Comparison of ENCODE assay signal across 11 cellular contexts in genomic region chr1:54804471-54805132, GRCh38. TPM values are rescaled to one million over a fixed set of nuclear protein-coding genes. Genes with fewer than 3 reads are reported as not detected.
DNase-seq lines count a peak whose midpoint lies in the region; ATAC-seq lines count a peak whose summit lies in the region.
"Had no signal": no experiment of that assay in that cellular context is flagged by ENCODE, and none has a peak within 500 bp of the region (broad histone marks: within the 10 kb centered on the region; RNA-seq: fewer than 3 reads in every experiment).

No MANE protein-coding gene starts in this region.

- peak overlapping the region; percentile 29 to 53 for H3K27ac Mint-ChIP-seq in activated naive CD4-positive, alpha-beta T cell treated with anti-CD3 and anti-CD28 coated beads, Interleukin-2, amount 50 U/mL, for 72 hours

- H3K27ac ChIP-seq in mucosa of rectum (ENCODE audit: low read depth in 2 of 2, low read length in 2 of 2): peak overlapping the region; percentile 61 to 81

- peak; percentile 31 for DNase-seq in EL
- DNase-seq in HT1080 (ENCODE audit: low read depth): peak; percentile 29
- DNase-seq in activated naive CD4-positive, alpha-beta T cell treated with anti-CD3 and anti-CD28 coated beads, Interleukin-2, amount 50 U/mL, for 72 hours (ENCODE audit: low spot score in 2 of 2): peak in 1 of 2 donors; percentile 40
- DNase-seq in NCI-H2029 (lab: John Stamatoyannopoulos, UW): no peak
- DNase-seq: mammary epithelial cell, retina had no signal

- H3K36me3 ChIP-seq in mucosa of rectum (ENCODE audit: control insufficient read depth in 2 of 2, insufficient read depth in 2 of 2, low read length in 2 of 2): no peaks in the 10 kb centered on the region

- peaks cover 36 to 46% of the 10 kb centered on the region in 2 donors for H3K4me1 ChIP-seq in mucosa of rectum (ENCODE audit: control insufficient read depth in 2 of 2, insufficient read depth in 2 of 2, low read length in 2 of 2)

- H3K4me3 ChIP-seq in mucosa of rectum (ENCODE audit: low read length in 2 of 2): no peak overlapping the region

- no peaks in the 10 kb centered on the region for H3K9me3 Mint-ChIP-seq in activated naive CD4-positive, alpha-beta T cell treated with anti-CD3 and anti-CD28 coated beads, Interleukin-2, amount 50 U/mL, for 72 hours

- H3K9ac ChIP-seq in mucosa of rectum (ENCODE audit: low read depth in 1 of 2, low read length in 2 of 2): peak overlapping the region in 1 of 2 donors; percentile 19

- no peaks in the 10 kb centered on the region for H3K9me3 ChIP-seq in mucosa of rectum (ENCODE audit: control insufficient read depth in 2 of 2, low read length in 2 of 2)

- no peaks in the 10 kb centered on the region for H3K36me3 Mint-ChIP-seq in activated naive CD4-positive, alpha-beta T cell treated with anti-CD3 and anti-CD28 coated beads, Interleukin-2, amount 50 U/mL, for 72 hours

- H3K27me3 ChIP-seq in mucosa of rectum (ENCODE audit: control insufficient read depth in 2 of 2, insufficient read depth in 2 of 2, low read length in 2 of 2): no peaks in the 10 kb centered on the region

- ATAC-seq in activated naive CD4-positive, alpha-beta T cell treated with anti-CD3 and anti-CD28 coated beads, Interleukin-2, amount 50 U/mL, for 72 hours: peak; percentile 64 to 70
- ATAC-seq in HG02588 (IDR thresholded peaks at IDR 0.05; ENCODE audit: unreplicated experiment): no peak
- no peak for ATAC-seq in GM18498 (IDR thresholded peaks at IDR 0.05; ENCODE audit: unreplicated experiment)
- ATAC-seq in HG02642 (IDR thresholded peaks at IDR 0.05; ENCODE audit: poor library complexity, unreplicated experiment): no peak

RNA-seq across cellular contexts. Expression of gene TTC22, which starts 3.5 kb away (rescaled TPM):
- not detected in 2 replicates for total RNA-seq in HT1080 (2014; rRNA removed; shearing (Covaris generic))
- not detected in 2 replicates for polyA plus RNA-seq in HT1080 (2015; cell fraction: cytosol; rRNA removed)
- not detected in 2 replicates for polyA plus RNA-seq in HT1080 (2015; cell fraction: nucleus; rRNA removed)
- 1 to 10 TPM; 1.4 to 9.6 TPM for total RNA-seq in activated naive CD4-positive, alpha-beta T cell treated with anti-CD3 and anti-CD28 coated beads, Interleukin-2, amount 50 U/mL, for 72 hours
- total RNA-seq: glomerular endothelial cell had no signal

RNA-seq across cellular contexts. Expression of gene PARS2, which starts 40.3 kb away (rescaled TPM):
- total RNA-seq in HT1080 (2014; rRNA removed; shearing (Covaris generic)): 7.6 and 8.6 TPM in 2 replicates
- polyA plus RNA-seq in HT1080 (2015; cell fraction: cytosol; rRNA removed): 5.2 and 5.9 TPM in 2 replicates
- 4.8 and 5.4 TPM in 2 replicates for polyA plus RNA-seq in HT1080 (2015; cell fraction: nucleus; rRNA removed)
- 1 to 10 TPM; 5.1 to 6.7 TPM for total RNA-seq in activated naive CD4-positive, alpha-beta T cell treated with anti-CD3 and anti-CD28 coated beads, Interleukin-2, amount 50 U/mL, for 72 hours

Comparison
In these comparisons a context has a peak if more than half of its experiments do, and no peak if none do; other contexts are left out.
1. ATAC-seq: peak in activated naive CD4-positive, alpha-beta T cell treated with anti-CD3 and anti-CD28 coated beads, Interleukin-2, amount 50 U/mL, for 72 hours (2 of 2); none in HG02588 (single experiment), GM18498 (single experiment) and HG02642 (single experiment).